ENCODE assay signal across 7 cellular contexts in the genomic region with DNA sequence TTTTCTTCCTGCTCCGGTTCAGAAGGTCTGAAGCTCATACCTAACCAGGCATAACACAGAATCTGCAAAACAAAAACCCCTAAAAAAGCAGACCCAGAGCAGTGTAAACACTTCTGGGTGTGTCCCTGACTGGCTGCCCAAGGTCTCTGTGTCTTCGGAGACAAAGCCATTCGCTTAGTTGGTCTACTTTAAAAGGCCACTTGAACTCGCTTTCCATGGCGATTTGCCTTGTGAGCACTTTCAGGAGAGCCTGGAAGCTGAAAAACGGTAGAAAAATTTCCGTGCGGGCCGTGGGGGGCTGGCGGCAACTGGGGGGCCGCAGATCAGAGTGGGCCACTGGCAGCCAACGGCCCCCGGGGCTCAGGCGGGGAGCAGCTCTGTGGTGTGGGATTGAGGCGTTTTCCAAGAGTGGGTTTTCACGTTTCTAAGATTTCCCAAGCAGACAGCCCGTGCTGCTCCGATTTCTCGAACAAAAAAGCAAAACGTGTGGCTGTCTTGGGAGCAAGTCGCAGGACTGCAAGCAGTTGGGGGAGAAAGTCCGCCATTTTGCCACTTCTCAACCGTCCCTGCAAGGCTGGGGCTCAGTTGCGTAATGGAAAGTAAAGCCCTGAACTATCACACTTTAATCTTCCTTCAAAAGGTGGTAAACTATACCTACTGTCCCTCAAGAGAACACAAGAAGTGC. TPM values are rescaled to one million over a fixed set of nuclear protein-coding genes. Genes with fewer than 3 reads are reported as not detected.
A peak's percentile ranks its signal among the peaks of the same experiment; 100 is the strongest.
DNase-seq lines count a peak whose midpoint lies in the region; ATAC-seq and TF ChIP-seq lines count a peak whose summit lies in the region.

No MANE protein-coding gene starts in this region.

- H3K9me3 ChIP-seq in upper lobe of right lung, result no peaks in the 10 kb centered on the region

- H3K36me3 Mint-ChIP-seq in activated CD8-positive, alpha-beta T cell treated with anti-CD3 and anti-CD28 coated beads for 36 hours (ENCODE audit: low read depth), result peaks cover 2% of the 10 kb centered on the region
- no peaks in the 10 kb centered on the region for H3K36me3 Mint-ChIP-seq in nephron progenitor cell (ENCODE audit: low read depth)

- peak overlapping the region; percentile 97 for H3K4me3 ChIP-seq in epithelial cell of proximal tubule (ENCODE audit: low read depth, low read length)
- peak overlapping the region; percentile 79 for H3K4me3 ChIP-seq in upper lobe of right lung

- peaks cover 39% of the 10 kb centered on the region for H3K4me1 ChIP-seq in upper lobe of right lung

- no peaks in the 10 kb centered on the region for H3K27me3 Mint-ChIP-seq in activated CD8-positive, alpha-beta T cell treated with anti-CD3 and anti-CD28 coated beads for 36 hours
- peaks cover 11% of the 10 kb centered on the region for H3K27me3 Mint-ChIP-seq in nephron progenitor cell (ENCODE audit: low read depth, poor library complexity)

- in situ Hi-C loops in GM13977 (cut with MboI; ENCODE audit: low pct_unique_long_range_greater_than_20kb, low sequenced_read_pairs, unreplicated experiment), result no loop called here

- peak overlapping the region; percentile 100 for H3K27ac ChIP-seq in upper lobe of right lung

- POLR2A ChIA-PET in activated CD8-positive, alpha-beta T cell treated with anti-CD3 and anti-CD28 coated beads for 36 hours (lab: Charles Lee), result interaction anchor here (0.8 to 36.2 kb wide), 41 partner anchors 9 to 687 kb away, joined by 3 to 4842 read pairs (median 8); a partner anchor contains a TSS

- DNase-seq in GM13977 (ENCODE audit: low spot score) (peak; percentile 35), NCI-H2227 (lab: John Stamatoyannopoulos, UW; ENCODE audit: unreplicated experiment) (peak; percentile 61), epithelial cell of proximal tubule (ENCODE audit: low read depth) (no peak), nephron progenitor cell (peak; percentile 26), upper lobe of right lung (peak; percentile 71)
- peak; percentile 77 for DNase-seq in activated CD8-positive, alpha-beta T cell treated with anti-CD3 and anti-CD28 coated beads for 36 hours

- no peak for TF ChIP-seq CTCF in GM13977 (IDR thresholded peaks at IDR 0.05; ENCODE audit: extremely low read depth, insufficient read depth, missing control alignments)
- no peak for TF ChIP-seq CTCF in activated CD8-positive, alpha-beta T cell treated with anti-CD3 and anti-CD28 coated beads for 36 hours (IDR thresholded peaks at IDR 0.05)
- no peak for TF ChIP-seq CTCF in epithelial cell of proximal tubule (conservative IDR thresholded peaks at IDR 0.05; ENCODE audit: low read depth, low read length)
- TF ChIP-seq CTCF in nephron progenitor cell (IDR thresholded peaks at IDR 0.05), result no peak
- TF ChIP-seq CTCF in upper lobe of right lung (IDR thresholded peaks at IDR 0.05), result no peak

- intact Hi-C loops in activated CD8-positive, alpha-beta T cell treated with anti-CD3 and anti-CD28 coated beads for 36 hours (cut with micrococcal nuclease), result no loop called here
- intact Hi-C loops in upper lobe of right lung (cut with DNase I), result no loop called here

- no peak overlapping the region for H3K27ac Mint-ChIP-seq in activated CD8-positive, alpha-beta T cell treated with anti-CD3 and anti-CD28 coated beads for 36 hours
- no peak overlapping the region for H3K27ac Mint-ChIP-seq in nephron progenitor cell

- H3K4me1 Mint-ChIP-seq in activated CD8-positive, alpha-beta T cell treated with anti-CD3 and anti-CD28 coated beads for 36 hours (ENCODE audit: low read depth), result peaks cover 25% of the 10 kb centered on the region
- peaks cover 35% of the 10 kb centered on the region for H3K4me1 Mint-ChIP-seq in nephron progenitor cell

- H3K4me3 Mint-ChIP-seq in activated CD8-positive, alpha-beta T cell treated with anti-CD3 and anti-CD28 coated beads for 36 hours, result no peak overlapping the region
- no peak overlapping the region for H3K4me3 Mint-ChIP-seq in nephron progenitor cell

- H3K36me3 ChIP-seq in upper lobe of right lung, result peaks cover 22% of the 10 kb centered on the region

- H3K27me3 ChIP-seq in upper lobe of right lung, result no peaks in the 10 kb centered on the region

- H3K9me3 Mint-ChIP-seq in activated CD8-positive, alpha-beta T cell treated with anti-CD3 and anti-CD28 coated beads for 36 hours, result no peaks in the 10 kb centered on the region
- no peaks in the 10 kb centered on the region for H3K9me3 Mint-ChIP-seq in nephron progenitor cell

- CTCF ChIA-PET in activated CD8-positive, alpha-beta T cell treated with anti-CD3 and anti-CD28 coated beads for 36 hours (lab: Charles Lee), result interaction anchor here (0.7 to 16.5 kb wide), 8 partner anchors 10 to 169 kb away, joined by 3 to 448 read pairs (median 9); a partner anchor contains a TSS

- peak; percentile 8 for ATAC-seq in activated CD8-positive, alpha-beta T cell treated with anti-CD3 and anti-CD28 coated beads for 36 hours
- ATAC-seq in upper lobe of right lung (peak; percentile 6), HG03457 (IDR thresholded peaks at IDR 0.05; ENCODE audit: unreplicated experiment) (no peak)

RNA-seq across cellular contexts. Expression of a gene that starts 0.7 kb away (rescaled TPM):
- total RNA-seq in activated CD8-positive, alpha-beta T cell treated with anti-CD3 and anti-CD28 coated beads for 36 hours, result 1,000 to 10,000 TPM; 3,856 to 3,869 TPM
- total RNA-seq in epithelial cell of proximal tubule, result 343 and 1,362 TPM in 2 replicates
- 11,917 TPM for total RNA-seq in upper lobe of right lung

RNA-seq across cellular contexts. Expression of a gene that starts 26.7 kb away (rescaled TPM):
- total RNA-seq in activated CD8-positive, alpha-beta T cell treated with anti-CD3 and anti-CD28 coated beads for 36 hours, result 10 to 100 TPM; 71.5 to 76.8 TPM
- total RNA-seq in epithelial cell of proximal tubule (81.2 and 101 TPM in 2 replicates), upper lobe of right lung (74.4 TPM)

RNA-seq across cellular contexts. Expression of a gene that starts 60.0 kb away (rescaled TPM):
- total RNA-seq in activated CD8-positive, alpha-beta T cell treated with anti-CD3 and anti-CD28 coated beads for 36 hours, result 10 to 100 TPM; 55.4 to 56.0 TPM
- 34.9 and 102 TPM in 2 replicates for total RNA-seq in epithelial cell of proximal tubule
- total RNA-seq in upper lobe of right lung, result 128 TPM
